Comparison of ENCODE assay signal across 7 cellular contexts in genomic region chr11:64649304-64649703, GRCh38. TPM values are rescaled to one million over a fixed set of nuclear protein-coding genes. Genes with fewer than 3 reads are reported as not detected.
DNase-seq lines count a peak whose midpoint lies in the region; ATAC-seq and TF ChIP-seq lines count a peak whose summit lies in the region.

No MANE protein-coding gene starts in this region.

- no peak for TF ChIP-seq EP300 in neural cell (conservative IDR thresholded peaks at IDR 0.05; ENCODE audit: poor library complexity, severe bottlenecking)

- no peaks in the 10 kb centered on the region for H3F3A ChIP-seq in neural cell (ENCODE audit: insufficient read depth, low read length, poor library complexity, severe bottlenecking)

- H2AFZ ChIP-seq in neural cell (ENCODE audit: low read depth, low read length): no peak overlapping the region

- H3K27me3 ChIP-seq in brain microvascular endothelial cell (replicated peaks) (peaks cover 19% of the 10 kb centered on the region), neural cell (ENCODE audit: insufficient read depth, low read depth, low read length) (no peaks in the 10 kb centered on the region)

- no peaks in the 10 kb centered on the region for H3K9me2 ChIP-seq in neural cell (ENCODE audit: insufficient read depth, low read length)

- H3K27ac ChIP-seq in brain microvascular endothelial cell (no peak overlapping the region), neural cell (ENCODE audit: low read length) (no peak overlapping the region)

- DNase-seq in GM10266 (ENCODE audit: extremely low spot score) (no peak), brain microvascular endothelial cell (no peak), sciatic nerve (ENCODE audit: low spot score) (no peak)
- no peak for DNase-seq in activated effector memory CD4-positive, alpha-beta T cell treated with Interleukin-2 at 50 U/mL for 16 hours

- intact Hi-C loops in sciatic nerve (cut with DNase I): loop anchor here (10.0 kb wide), 1 partner anchor 205 kb away; no protein-coding TSS in a partner anchor

- no peaks in the 10 kb centered on the region for H3K36me3 ChIP-seq in brain microvascular endothelial cell (replicated peaks)
- H3K36me3 ChIP-seq in neural cell (ENCODE audit: insufficient read depth, low read length): no peaks in the 10 kb centered on the region

- no peaks in the 10 kb centered on the region for H4K20me1 ChIP-seq in neural cell (ENCODE audit: insufficient read depth)

- in situ Hi-C loops in brain microvascular endothelial cell (cut with HindIII; ENCODE audit: low pct_ligation_motif_present, low sequenced_read_pairs): no loop called here

- no peak overlapping the region for H3K4me2 ChIP-seq in neural cell (ENCODE audit: low read length)

- no peaks in the 10 kb centered on the region for H3K9me3 ChIP-seq in neural cell (ENCODE audit: low read length)

- ATAC-seq in GM21529 (IDR thresholded peaks at IDR 0.05; ENCODE audit: unreplicated experiment): no peak
- ATAC-seq in sciatic nerve: no peak

- TF ChIP-seq CTCF in GM10266 (IDR thresholded peaks at IDR 0.05; ENCODE audit: control insufficient read depth, insufficient read depth, low read depth, missing control alignments): peak; percentile 43
- peak; percentile 56; the same call in 1 of the 2 replicates for TF ChIP-seq CTCF in LNCAP (IDR thresholded peaks at IDR 0.05)
- peak; percentile 70 for TF ChIP-seq CTCF in brain microvascular endothelial cell (IDR thresholded peaks at IDR 0.05; ENCODE audit: low read depth, low read length, missing control alignments)
- TF ChIP-seq CTCF in neural cell (IDR thresholded peaks at IDR 0.05; ENCODE audit: poor library complexity, severe bottlenecking): peak; percentile 56

- no peak overlapping the region for H3K4me3 ChIP-seq in brain microvascular endothelial cell (ENCODE audit: low read depth, low read length)
- H3K4me3 ChIP-seq in neural cell (ENCODE audit: low read length): no peak overlapping the region

- no peaks in the 10 kb centered on the region for H3K79me2 ChIP-seq in neural cell (replicated peaks; ENCODE audit: insufficient read depth, low read length)

- no peak overlapping the region for H3K9ac ChIP-seq in neural cell (ENCODE audit: low read length)

- peak; percentile 55 for TF ChIP-seq RAD21 in neural cell (conservative IDR thresholded peaks at IDR 0.05)

TF ChIP-seq in neural cell, 6 proteins besides CTCF, POLR2A, EP300 and RAD21:
- no peak for TF ChIP-seq MXI1 (conservative IDR thresholded peaks at IDR 0.05; ENCODE audit: poor library complexity, severe bottlenecking)
- no peak for TF ChIP-seq REST (IDR thresholded peaks at IDR 0.05; ENCODE audit: borderline replicate concordance)
- no peak for TF ChIP-seq TAF1 (IDR thresholded peaks at IDR 0.05; ENCODE audit: low read depth)
- peak; percentile 47 for TF ChIP-seq SMC3 (conservative IDR thresholded peaks at IDR 0.05; ENCODE audit: poor library complexity)
- TF ChIP-seq EZH2 (IDR thresholded peaks at IDR 0.05; ENCODE audit: borderline replicate concordance, insufficient read depth, low read length, poor library complexity, severe bottlenecking): no peak

RNA-seq across cellular contexts. Expression of gene SLC22A12, which starts 58.3 kb away (rescaled TPM):
- not detected in 2 replicates for polyA plus RNA-seq in neural cell
- polyA minus RNA-seq in neural cell: not detected in 2 replicates
- total RNA-seq in sciatic nerve: not detected
